1 cellular context compared by ENCODE assay signal in the genomic region with DNA sequence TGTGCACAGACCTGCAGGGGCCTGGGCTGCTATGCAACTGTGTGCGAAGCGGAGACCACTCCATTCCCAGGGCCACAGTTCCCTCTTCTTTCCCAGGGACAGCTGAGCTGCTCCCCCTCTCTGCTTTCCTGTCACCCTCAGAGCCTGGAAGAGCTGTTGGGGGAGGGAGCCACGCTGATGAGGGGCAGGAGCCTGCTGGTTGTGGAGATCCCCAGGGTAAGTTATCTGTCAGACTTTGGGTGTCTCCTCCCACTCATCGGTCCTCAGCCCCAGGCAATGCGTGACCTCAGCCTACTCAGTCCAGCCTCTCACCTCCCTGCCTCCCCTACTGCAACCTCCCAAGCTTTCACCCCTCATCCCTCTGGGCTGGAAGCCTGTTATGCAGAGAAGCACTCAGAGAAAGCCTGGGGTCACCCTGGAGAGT.
TF ChIP-seq lines count a peak whose summit lies in the region.

No MANE protein-coding gene starts in this region.

TF ChIP-seq in K562, 482 proteins besides CTCF, POLR2A, EP300 and RAD21 (continued from another document and continues in another):
- TF ChIP-seq, protein P1, sequence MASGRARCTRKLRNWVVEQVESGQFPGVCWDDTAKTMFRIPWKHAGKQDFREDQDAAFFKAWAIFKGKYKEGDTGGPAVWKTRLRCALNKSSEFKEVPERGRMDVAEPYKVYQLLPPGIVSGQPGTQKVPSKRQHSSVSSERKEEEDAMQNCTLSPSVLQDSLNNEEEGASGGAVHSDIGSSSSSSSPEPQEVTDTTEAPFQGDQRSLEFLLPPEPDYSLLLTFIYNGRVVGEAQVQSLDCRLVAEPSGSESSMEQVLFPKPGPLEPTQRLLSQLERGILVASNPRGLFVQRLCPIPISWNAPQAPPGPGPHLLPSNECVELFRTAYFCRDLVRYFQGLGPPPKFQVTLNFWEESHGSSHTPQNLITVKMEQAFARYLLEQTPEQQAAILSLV (tag; IDR thresholded peaks at IDR 0.05) = no peak
- TF ChIP-seq BCOR (IDR thresholded peaks at IDR 0.05) = no peak
- no peak for TF ChIP-seq ZFP1 (CRISPR knock-in tag; IDR thresholded peaks at IDR 0.05)
- no peak; the same call in 1 of the 2 replicates for TF ChIP-seq NCOR1 (IDR thresholded peaks at IDR 0.05)
- TF ChIP-seq SNRNP70 (optimal IDR thresholded peaks at IDR 0.05; ENCODE audit: low read depth, low read length) = peak; percentile 2
- no peak for TF ChIP-seq ZNF316 (IDR thresholded peaks at IDR 0.05)
- no peak for TF ChIP-seq ETV5 (CRISPR knock-in tag; IDR thresholded peaks at IDR 0.05; ENCODE audit: low read depth)
- TF ChIP-seq, protein P2, sequence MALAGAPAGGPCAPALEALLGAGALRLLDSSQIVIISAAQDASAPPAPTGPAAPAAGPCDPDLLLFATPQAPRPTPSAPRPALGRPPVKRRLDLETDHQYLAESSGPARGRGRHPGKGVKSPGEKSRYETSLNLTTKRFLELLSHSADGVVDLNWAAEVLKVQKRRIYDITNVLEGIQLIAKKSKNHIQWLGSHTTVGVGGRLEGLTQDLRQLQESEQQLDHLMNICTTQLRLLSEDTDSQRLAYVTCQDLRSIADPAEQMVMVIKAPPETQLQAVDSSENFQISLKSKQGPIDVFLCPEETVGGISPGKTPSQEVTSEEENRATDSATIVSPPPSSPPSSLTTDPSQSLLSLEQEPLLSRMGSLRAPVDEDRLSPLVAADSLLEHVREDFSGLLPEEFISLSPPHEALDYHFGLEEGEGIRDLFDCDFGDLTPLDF (CRISPR knock-in tag; IDR thresholded peaks at IDR 0.05) = no peak
- TF ChIP-seq, protein P3, sequence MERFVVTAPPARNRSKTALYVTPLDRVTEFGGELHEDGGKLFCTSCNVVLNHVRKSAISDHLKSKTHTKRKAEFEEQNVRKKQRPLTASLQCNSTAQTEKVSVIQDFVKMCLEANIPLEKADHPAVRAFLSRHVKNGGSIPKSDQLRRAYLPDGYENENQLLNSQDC (CRISPR knock-in tag; IDR thresholded peaks at IDR 0.05) = no peak
- no peak for TF ChIP-seq HLTF (IDR thresholded peaks at IDR 0.05)
- no peak for TF ChIP-seq ZNF274 (IDR thresholded peaks at IDR 0.05; ENCODE audit: borderline replicate concordance, low read depth, low read length)
- no peak for TF ChIP-seq STAT5B (CRISPR knock-in tag; IDR thresholded peaks at IDR 0.05)
- TF ChIP-seq, protein P4, sequence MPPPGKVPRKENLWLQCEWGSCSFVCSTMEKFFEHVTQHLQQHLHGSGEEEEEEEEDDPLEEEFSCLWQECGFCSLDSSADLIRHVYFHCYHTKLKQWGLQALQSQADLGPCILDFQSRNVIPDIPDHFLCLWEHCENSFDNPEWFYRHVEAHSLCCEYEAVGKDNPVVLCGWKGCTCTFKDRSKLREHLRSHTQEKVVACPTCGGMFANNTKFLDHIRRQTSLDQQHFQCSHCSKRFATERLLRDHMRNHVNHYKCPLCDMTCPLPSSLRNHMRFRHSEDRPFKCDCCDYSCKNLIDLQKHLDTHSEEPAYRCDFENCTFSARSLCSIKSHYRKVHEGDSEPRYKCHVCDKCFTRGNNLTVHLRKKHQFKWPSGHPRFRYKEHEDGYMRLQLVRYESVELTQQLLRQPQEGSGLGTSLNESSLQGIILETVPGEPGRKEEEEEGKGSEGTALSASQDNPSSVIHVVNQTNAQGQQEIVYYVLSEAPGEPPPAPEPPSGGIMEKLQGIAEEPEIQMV (tag; conservative IDR thresholded peaks at IDR 0.05; ENCODE audit: low read depth) = no peak
- TF ChIP-seq, protein P5, sequence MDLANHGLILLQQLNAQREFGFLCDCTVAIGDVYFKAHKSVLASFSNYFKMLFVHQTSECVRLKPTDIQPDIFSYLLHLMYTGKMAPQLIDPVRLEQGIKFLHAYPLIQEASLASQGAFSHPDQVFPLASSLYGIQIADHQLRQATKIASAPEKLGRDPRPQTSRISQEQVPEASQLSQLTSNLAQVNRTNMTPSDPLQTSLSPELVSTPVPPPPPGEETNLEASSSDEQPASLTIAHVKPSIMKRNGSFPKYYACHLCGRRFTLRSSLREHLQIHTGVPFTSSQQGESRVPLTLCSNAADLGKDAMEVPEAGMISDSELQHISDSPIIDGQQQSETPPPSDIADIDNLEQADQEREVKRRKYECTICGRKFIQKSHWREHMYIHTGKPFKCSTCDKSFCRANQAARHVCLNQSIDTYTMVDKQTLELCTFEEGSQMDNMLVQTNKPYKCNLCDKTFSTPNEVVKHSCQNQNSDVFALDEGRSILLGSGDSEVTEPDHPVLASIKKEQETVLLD (IDR thresholded peaks at IDR 0.05) = no peak
- TF ChIP-seq HNRNPK (IDR thresholded peaks at IDR 0.05; ENCODE audit: low read depth, low read length, poor library complexity, severe bottlenecking) = no peak
- no peak for TF ChIP-seq POLR2H (tag; IDR thresholded peaks at IDR 0.05; ENCODE audit: low read depth)
- TF ChIP-seq, protein P6, sequence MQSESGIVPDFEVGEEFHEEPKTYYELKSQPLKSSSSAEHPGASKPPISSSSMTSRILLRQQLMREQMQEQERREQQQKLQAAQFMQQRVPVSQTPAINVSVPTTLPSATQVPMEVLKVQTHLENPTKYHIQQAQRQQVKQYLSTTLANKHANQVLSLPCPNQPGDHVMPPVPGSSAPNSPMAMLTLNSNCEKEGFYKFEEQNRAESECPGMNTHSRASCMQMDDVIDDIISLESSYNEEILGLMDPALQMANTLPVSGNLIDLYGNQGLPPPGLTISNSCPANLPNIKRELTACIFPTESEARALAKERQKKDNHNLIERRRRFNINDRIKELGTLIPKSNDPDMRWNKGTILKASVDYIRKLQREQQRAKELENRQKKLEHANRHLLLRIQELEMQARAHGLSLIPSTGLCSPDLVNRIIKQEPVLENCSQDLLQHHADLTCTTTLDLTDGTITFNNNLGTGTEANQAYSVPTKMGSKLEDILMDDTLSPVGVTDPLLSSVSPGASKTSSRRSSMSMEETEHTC (IDR thresholded peaks at IDR 0.05) = no peak
- TF ChIP-seq, protein P7, sequence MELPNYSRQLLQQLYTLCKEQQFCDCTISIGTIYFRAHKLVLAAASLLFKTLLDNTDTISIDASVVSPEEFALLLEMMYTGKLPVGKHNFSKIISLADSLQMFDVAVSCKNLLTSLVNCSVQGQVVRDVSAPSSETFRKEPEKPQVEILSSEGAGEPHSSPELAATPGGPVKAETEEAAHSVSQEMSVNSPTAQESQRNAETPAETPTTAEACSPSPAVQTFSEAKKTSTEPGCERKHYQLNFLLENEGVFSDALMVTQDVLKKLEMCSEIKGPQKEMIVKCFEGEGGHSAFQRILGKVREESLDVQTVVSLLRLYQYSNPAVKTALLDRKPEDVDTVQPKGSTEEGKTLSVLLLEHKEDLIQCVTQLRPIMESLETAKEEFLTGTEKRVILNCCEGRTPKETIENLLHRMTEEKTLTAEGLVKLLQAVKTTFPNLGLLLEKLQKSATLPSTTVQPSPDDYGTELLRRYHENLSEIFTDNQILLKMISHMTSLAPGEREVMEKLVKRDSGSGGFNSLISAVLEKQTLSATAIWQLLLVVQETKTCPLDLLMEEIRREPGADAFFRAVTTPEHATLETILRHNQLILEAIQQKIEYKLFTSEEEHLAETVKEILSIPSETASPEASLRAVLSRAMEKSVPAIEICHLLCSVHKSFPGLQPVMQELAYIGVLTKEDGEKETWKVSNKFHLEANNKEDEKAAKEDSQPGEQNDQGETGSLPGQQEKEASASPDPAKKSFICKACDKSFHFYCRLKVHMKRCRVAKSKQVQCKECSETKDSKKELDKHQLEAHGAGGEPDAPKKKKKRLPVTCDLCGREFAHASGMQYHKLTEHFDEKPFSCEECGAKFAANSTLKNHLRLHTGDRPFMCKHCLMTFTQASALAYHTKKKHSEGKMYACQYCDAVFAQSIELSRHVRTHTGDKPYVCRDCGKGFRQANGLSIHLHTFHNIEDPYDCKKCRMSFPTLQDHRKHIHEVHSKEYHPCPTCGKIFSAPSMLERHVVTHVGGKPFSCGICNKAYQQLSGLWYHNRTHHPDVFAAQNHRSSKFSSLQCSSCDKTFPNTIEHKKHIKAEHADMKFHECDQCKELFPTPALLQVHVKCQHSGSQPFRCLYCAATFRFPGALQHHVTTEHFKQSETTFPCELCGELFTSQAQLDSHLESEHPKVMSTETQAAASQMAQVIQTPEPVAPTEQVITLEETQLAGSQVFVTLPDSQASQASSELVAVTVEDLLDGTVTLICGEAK (IDR thresholded peaks at IDR 0.05) = no peak
- TF ChIP-seq, protein P7 (CRISPR knock-in tag; IDR thresholded peaks at IDR 0.05) = no peak
- no peak for TF ChIP-seq RBM15 (IDR thresholded peaks at IDR 0.05; ENCODE audit: insufficient read depth, low read length)
- no peak for TF ChIP-seq BRD4 (IDR thresholded peaks at IDR 0.05)
- TF ChIP-seq HDAC3 (IDR thresholded peaks at IDR 0.05; ENCODE audit: borderline replicate concordance, partially characterized antibody) = no peak
- no peak for TF ChIP-seq TEAD2 (tag; IDR thresholded peaks at IDR 0.05)
- no peak for TF ChIP-seq PHF20 (IDR thresholded peaks at IDR 0.05; ENCODE audit: partially characterized antibody)
- TF ChIP-seq ZFP30 (CRISPR knock-in tag; IDR thresholded peaks at IDR 0.05; ENCODE audit: borderline replicate concordance) = no peak
- TF ChIP-seq RCOR1 (IDR thresholded peaks at IDR 0.05; ENCODE audit: borderline replicate concordance in 1 of 2, low read depth in 2 of 2, low read length in 2 of 2) = peak in 1 of 2 experiments; percentile 76; a peak in 2 of 4 replicates
- no peak for TF ChIP-seq ZNF239 (CRISPR knock-in tag; IDR thresholded peaks at IDR 0.05)
- TF ChIP-seq, protein P8, sequence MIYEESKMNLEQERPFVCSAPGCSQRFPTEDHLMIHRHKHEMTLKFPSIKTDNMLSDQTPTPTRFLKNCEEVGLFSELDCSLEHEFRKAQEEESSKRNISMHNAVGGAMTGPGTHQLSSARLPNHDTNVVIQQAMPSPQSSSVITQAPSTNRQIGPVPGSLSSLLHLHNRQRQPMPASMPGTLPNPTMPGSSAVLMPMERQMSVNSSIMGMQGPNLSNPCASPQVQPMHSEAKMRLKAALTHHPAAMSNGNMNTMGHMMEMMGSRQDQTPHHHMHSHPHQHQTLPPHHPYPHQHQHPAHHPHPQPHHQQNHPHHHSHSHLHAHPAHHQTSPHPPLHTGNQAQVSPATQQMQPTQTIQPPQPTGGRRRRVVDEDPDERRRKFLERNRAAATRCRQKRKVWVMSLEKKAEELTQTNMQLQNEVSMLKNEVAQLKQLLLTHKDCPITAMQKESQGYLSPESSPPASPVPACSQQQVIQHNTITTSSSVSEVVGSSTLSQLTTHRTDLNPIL (CRISPR knock-in tag; IDR thresholded peaks at IDR 0.05) = no peak
- TF ChIP-seq MED1 (CRISPR knock-in tag; IDR thresholded peaks at IDR 0.05; ENCODE audit: borderline replicate concordance) = no peak
- TF ChIP-seq, protein P9, sequence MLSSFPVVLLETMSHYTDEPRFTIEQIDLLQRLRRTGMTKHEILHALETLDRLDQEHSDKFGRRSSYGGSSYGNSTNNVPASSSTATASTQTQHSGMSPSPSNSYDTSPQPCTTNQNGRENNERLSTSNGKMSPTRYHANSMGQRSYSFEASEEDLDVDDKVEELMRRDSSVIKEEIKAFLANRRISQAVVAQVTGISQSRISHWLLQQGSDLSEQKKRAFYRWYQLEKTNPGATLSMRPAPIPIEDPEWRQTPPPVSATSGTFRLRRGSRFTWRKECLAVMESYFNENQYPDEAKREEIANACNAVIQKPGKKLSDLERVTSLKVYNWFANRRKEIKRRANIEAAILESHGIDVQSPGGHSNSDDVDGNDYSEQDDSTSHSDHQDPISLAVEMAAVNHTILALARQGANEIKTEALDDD (IDR thresholded peaks at IDR 0.05) = peak; percentile 86
- TF ChIP-seq POLR2G (IDR thresholded peaks at IDR 0.05; ENCODE audit: low read depth, low read length) = no peak
- TF ChIP-seq ZNF12 (CRISPR knock-in tag; IDR thresholded peaks at IDR 0.05) = no peak
- no peak for TF ChIP-seq TAL1 (IDR thresholded peaks at IDR 0.05)
- no peak for TF ChIP-seq ZFPM2 (CRISPR knock-in tag; IDR thresholded peaks at IDR 0.05)
- no peak for TF ChIP-seq THRAP3 (IDR thresholded peaks at IDR 0.05; ENCODE audit: borderline replicate concordance)
- TF ChIP-seq PHB (CRISPR knock-in tag; IDR thresholded peaks at IDR 0.05) = no peak
- no peak for TF ChIP-seq RFX7 (CRISPR knock-in tag; IDR thresholded peaks at IDR 0.05)
- no peak for TF ChIP-seq SRSF3 (IDR thresholded peaks at IDR 0.05; ENCODE audit: insufficient read depth, low read length)
- no peak for TF ChIP-seq ZNF124 (CRISPR knock-in tag; IDR thresholded peaks at IDR 0.05)
- TF ChIP-seq ILK (tag; IDR thresholded peaks at IDR 0.05; ENCODE audit: borderline replicate concordance, low read depth) = no peak
- TF ChIP-seq, protein P10, sequence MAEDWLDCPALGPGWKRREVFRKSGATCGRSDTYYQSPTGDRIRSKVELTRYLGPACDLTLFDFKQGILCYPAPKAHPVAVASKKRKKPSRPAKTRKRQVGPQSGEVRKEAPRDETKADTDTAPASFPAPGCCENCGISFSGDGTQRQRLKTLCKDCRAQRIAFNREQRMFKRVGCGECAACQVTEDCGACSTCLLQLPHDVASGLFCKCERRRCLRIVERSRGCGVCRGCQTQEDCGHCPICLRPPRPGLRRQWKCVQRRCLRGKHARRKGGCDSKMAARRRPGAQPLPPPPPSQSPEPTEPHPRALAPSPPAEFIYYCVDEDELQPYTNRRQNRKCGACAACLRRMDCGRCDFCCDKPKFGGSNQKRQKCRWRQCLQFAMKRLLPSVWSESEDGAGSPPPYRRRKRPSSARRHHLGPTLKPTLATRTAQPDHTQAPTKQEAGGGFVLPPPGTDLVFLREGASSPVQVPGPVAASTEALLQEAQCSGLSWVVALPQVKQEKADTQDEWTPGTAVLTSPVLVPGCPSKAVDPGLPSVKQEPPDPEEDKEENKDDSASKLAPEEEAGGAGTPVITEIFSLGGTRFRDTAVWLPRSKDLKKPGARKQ (CRISPR knock-in tag; IDR thresholded peaks at IDR 0.05) = no peak
- peak; percentile 57 for TF ChIP-seq DPF2 (IDR thresholded peaks at IDR 0.05)
